In the genomic region with DNA sequence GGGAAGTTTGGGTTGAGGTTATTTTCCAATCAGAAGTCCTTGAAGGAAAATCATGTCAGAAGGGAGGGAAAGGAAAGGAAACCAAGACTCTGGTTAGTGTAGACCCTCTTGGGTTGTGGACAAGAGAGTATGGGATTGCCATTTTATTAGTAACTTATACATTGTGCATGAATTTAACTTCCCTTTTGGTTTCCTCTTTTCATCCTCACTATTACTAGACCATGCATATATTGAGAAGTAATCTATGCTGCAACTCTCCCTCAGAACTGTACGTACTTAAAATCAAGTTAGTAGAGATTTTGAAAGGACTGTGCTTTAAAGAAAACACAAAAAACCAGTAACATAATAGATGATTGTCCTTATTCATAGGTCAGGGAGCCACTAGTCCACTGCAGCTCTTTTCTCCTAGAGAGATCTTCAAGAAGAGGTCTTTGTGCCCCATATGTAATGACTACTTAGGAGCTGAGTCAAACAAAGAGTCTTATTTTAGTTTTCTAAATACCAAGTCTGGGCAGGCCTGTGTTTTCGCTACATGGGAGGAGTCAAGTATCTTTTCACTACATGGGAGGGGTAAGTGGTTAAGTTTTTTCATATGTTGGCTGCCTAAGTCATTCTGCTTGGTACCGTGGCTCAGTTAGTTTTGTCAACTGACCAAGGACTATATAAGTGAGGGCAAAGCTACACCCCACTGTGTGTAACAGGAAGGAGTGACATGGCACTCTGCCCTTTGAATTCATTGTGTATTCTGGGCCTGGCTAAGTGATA, we compare ENCODE assay signal across 8 cellular contexts. TPM values are rescaled to one million over a fixed set of nuclear protein-coding genes. Genes with fewer than 3 reads are reported as not detected.
DNase-seq lines count a peak whose midpoint lies in the region; ATAC-seq and TF ChIP-seq lines count a peak whose summit lies in the region.

No MANE protein-coding gene starts in this region.

- H3K9me3 Mint-ChIP-seq in natural killer cell, result no peaks in the 10 kb centered on the region

- H3K9me3 ChIP-seq in left ventricle myocardium inferior (replicated peaks) (no peaks in the 10 kb centered on the region), PC-3 (ENCODE audit: low read length) (no peaks in the 10 kb centered on the region)

- H3K4me2 ChIP-seq in PC-3 (ENCODE audit: low read length), result no peak overlapping the region

- H3K4me1 ChIP-seq in left ventricle myocardium inferior, result no peaks in the 10 kb centered on the region
- no peaks in the 10 kb centered on the region for H3K4me1 ChIP-seq in PC-3 (ENCODE audit: insufficient read depth, low read length)

- H3K9me2 ChIP-seq in PC-3 (replicated peaks; ENCODE audit: low read length), result no peaks in the 10 kb centered on the region

- H3K4me3 ChIP-seq in GM12865 (ENCODE audit: low read depth, low read length), result no peak overlapping the region
- no peak overlapping the region for H3K4me3 ChIP-seq in left ventricle myocardium inferior
- H3K4me3 ChIP-seq in PC-3 (ENCODE audit: low read length), result no peak overlapping the region

- H3K27me3 ChIP-seq in left ventricle myocardium inferior (ENCODE audit: low read depth) (no peaks in the 10 kb centered on the region), PC-3 (ENCODE audit: low read length) (no peaks in the 10 kb centered on the region)

- TF ChIP-seq CTCF in GM12865 (IDR thresholded peaks at IDR 0.05; ENCODE audit: insufficient read depth, low read depth, low read length, missing control alignments) (no peak), left ventricle myocardium inferior (IDR thresholded peaks at IDR 0.05; ENCODE audit: borderline replicate concordance) (no peak), omental fat pad (IDR thresholded peaks at IDR 0.05) (no peak), PC-3 (conservative IDR thresholded peaks at IDR 0.05; ENCODE audit: low read depth, low read length) (no peak), natural killer cell (IDR thresholded peaks at IDR 0.05) (no peak)

- no peaks in the 10 kb centered on the region for H3F3A ChIP-seq in PC-3 (ENCODE audit: low read length, unreplicated experiment)

- BruUV-seq in PC-3 (replicated peaks; lab: Mats Ljungman, UMichigan), result no TSS peak

- ATAC-seq in GM21381 (IDR thresholded peaks at IDR 0.05; ENCODE audit: unreplicated experiment) (peak; percentile 93), HG03521 (IDR thresholded peaks at IDR 0.05; ENCODE audit: unreplicated experiment) (peak; percentile 89), omental fat pad (ENCODE audit: low FRiP score) (no peak), PC-3 (no peak), natural killer cell (no peak)

- no peaks in the 10 kb centered on the region for H4K20me1 ChIP-seq in PC-3 (ENCODE audit: low read length)

- POLR2A ChIA-PET in PC-3 (lab: Charles Lee; ENCODE audit: unreplicated experiment), result no interaction called here

- H3K27ac Mint-ChIP-seq in natural killer cell, result no peak overlapping the region

- H3K27me3 Mint-ChIP-seq in natural killer cell (ENCODE audit: low read depth in 2 of 2), result peaks cover 6 to 10% of the 10 kb centered on the region in 2 donors

- CTCF ChIA-PET in PC-3 (lab: Charles Lee), result no interaction called here

- intact Hi-C loops in left ventricle myocardium inferior (cut with micrococcal nuclease) (no loop called here), PC-3 (cut with micrococcal nuclease) (no loop called here), natural killer cell (cut with micrococcal nuclease) (no loop called here)

- H3K27ac ChIP-seq in left ventricle myocardium inferior (replicated peaks) (peak overlapping the region; percentile 27), PC-3 (ENCODE audit: low read length) (no peak overlapping the region)

- no peak overlapping the region for H2AFZ ChIP-seq in PC-3 (ENCODE audit: low read length)

- H3K36me3 ChIP-seq in left ventricle myocardium inferior (no peaks in the 10 kb centered on the region), PC-3 (ENCODE audit: low read depth, low read length) (no peaks in the 10 kb centered on the region)

- DNase-seq in GM12865 (ENCODE audit: low read depth) (peak; percentile 87), left ventricle myocardium inferior (no peak), COR-L47 (lab: John Stamatoyannopoulos, UW) (no peak), omental fat pad (ENCODE audit: low spot score) (no peak), PC-3 (no peak), natural killer cell (no peak)

- no peak overlapping the region for H3K4me3 Mint-ChIP-seq in natural killer cell

- H3K4me1 Mint-ChIP-seq in natural killer cell, result no peaks in the 10 kb centered on the region

- no peaks in the 10 kb centered on the region for H3K36me3 Mint-ChIP-seq in natural killer cell

- H3K79me2 ChIP-seq in PC-3 (ENCODE audit: low read length), result no peaks in the 10 kb centered on the region

- no peak overlapping the region for H3K9ac ChIP-seq in PC-3 (ENCODE audit: low read length)

RNA-seq across cellular contexts. Expression of gene FAM117B, which starts 25.2 kb away (rescaled TPM):
- total RNA-seq in left ventricle myocardium inferior, result 2.4 TPM
- total RNA-seq in omental fat pad, result 10 to 100 TPM in 1 of 4 donors, 1 to 10 TPM in 3; 1.7 to 12.3 (median 5.8) TPM
- total RNA-seq in PC-3 (2014; rRNA removed), result 2.2 and 3.6 TPM in 2 replicates
- 10 to 100 TPM; 11.6 to 14.2 (median 13.1) TPM for total RNA-seq in natural killer cell

Comparison
In these comparisons a context has a peak if more than half of its experiments do, and no peak if none do; other contexts are left out.
1. ATAC-seq: peak in GM21381 (single experiment) and HG03521 (single experiment); none in omental fat pad (single experiment), PC-3 (single experiment) and natural killer cell (0 of 3).